ENCODE assay signal across 30 cellular contexts in the genomic region with DNA sequence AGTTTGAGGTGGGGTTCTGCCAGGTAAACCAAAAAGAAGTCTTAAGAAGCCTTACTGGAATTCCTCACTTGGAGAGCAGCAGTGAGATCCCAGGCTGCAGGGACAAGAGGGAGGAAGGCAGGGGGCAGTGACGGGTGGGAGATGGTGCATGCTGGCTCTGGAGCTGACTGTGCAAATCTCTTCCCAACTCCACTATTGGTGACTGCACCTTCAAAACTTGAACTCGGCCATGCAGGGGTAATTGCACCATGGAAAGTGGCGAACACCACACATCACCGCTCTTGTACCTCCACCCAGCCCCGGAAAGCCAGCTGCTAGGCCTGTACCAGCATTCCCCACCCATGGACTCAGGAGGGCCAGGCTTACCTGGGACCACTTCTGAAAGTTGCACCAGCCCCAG. TPM values are rescaled to one million over a fixed set of nuclear protein-coding genes. Genes with fewer than 3 reads are reported as not detected.
DNase-seq lines count a peak whose midpoint lies in the region; ATAC-seq, FAIRE-seq and TF ChIP-seq lines count a peak whose summit lies in the region.
"Had no signal": no experiment of that assay in that cellular context is flagged by ENCODE, and none has a peak within 500 bp of the region (broad histone marks: within the 10 kb centered on the region; RNA-seq: fewer than 3 reads in every experiment).

No MANE protein-coding gene starts in this region.

- no peaks in the 10 kb centered on the region for H3K4me1 Mint-ChIP-seq in MCF 10A (ENCODE audit: insufficient read depth, unreplicated experiment)
- H3K4me1 Mint-ChIP-seq: CD14-positive monocyte; stimulated activated memory B cell treated with anti-CD40 and anti-IgM and Interleukin-4, amounts not matched to agents 10 μg/mL and 1 μg/mL and 100 μg/mL, for 72 hours had no signal

- peaks cover 54% of the 10 kb centered on the region for H3K36me3 Mint-ChIP-seq in MCF 10A (ENCODE audit: insufficient read depth, unreplicated experiment)

- H3K36me3 ChIP-seq in breast epithelium (no peaks in the 10 kb centered on the region), adrenal gland (replicated peaks in 1 of 2) (peaks cover 0 to 16% of the 10 kb centered on the region in 2 donors), gastroesophageal sphincter (peaks cover 0 to 63% of the 10 kb centered on the region in 2 donors), subcutaneous abdominal adipose tissue (ENCODE audit: control insufficient read depth in 5 of 5, insufficient read depth in 5 of 5, low read length in 5 of 5) (peaks cover 0 to 54% (median 20%) of the 10 kb centered on the region in 5 donors)
- peaks cover 26% of the 10 kb centered on the region for H3K36me3 ChIP-seq in effector memory CD4-positive, alpha-beta T cell (ENCODE audit: control insufficient read depth, insufficient read depth, low read length)
- H3K36me3 ChIP-seq: uterus had no signal

- H3K9me3 ChIP-seq in breast epithelium (no peaks in the 10 kb centered on the region), adrenal gland (replicated peaks in 1 of 3) (no peaks in the 10 kb centered on the region), gastroesophageal sphincter (no peaks in the 10 kb centered on the region), subcutaneous abdominal adipose tissue (ENCODE audit: control insufficient read depth in 5 of 5, low read length in 5 of 5) (no peaks in the 10 kb centered on the region)
- no peaks in the 10 kb centered on the region for H3K9me3 ChIP-seq in effector memory CD4-positive, alpha-beta T cell (ENCODE audit: control insufficient read depth, low read length)
- H3K9me3 ChIP-seq: heart left ventricle, uterus had no signal

- H3K4me3 ChIP-seq in breast epithelium (no peak overlapping the region), adrenal gland (no peak overlapping the region), gastroesophageal sphincter (no peak overlapping the region), subcutaneous abdominal adipose tissue (ENCODE audit: low read depth in 1 of 5, low read length in 5 of 5) (no peak overlapping the region)
- no peak overlapping the region for H3K4me3 ChIP-seq in effector memory CD4-positive, alpha-beta T cell (ENCODE audit: insufficient read depth, low read depth, low read length, poor library complexity, severe bottlenecking)
- H3K4me3 ChIP-seq: lung, uterus had no signal

- DNase-seq in breast epithelium (ENCODE audit: low spot score in 2 of 2) (no peak), MCF 10A (ENCODE audit: unreplicated experiment) (no peak), adrenal gland (peak in 1 of 7 donors; percentile 47), RCC 7860 (ENCODE audit: low spot score) (no peak), OCI-M1 (lab: John Stamatoyannopoulos, UW) (no peak)
- DNase-seq in effector memory CD4-positive, alpha-beta T cell: no peak
- DNase-seq: activated CD4-positive, alpha-beta T cell treated with anti-CD3 and anti-CD28 coated beads for 4 hours; activated CD8-positive, alpha-beta T cell treated with anti-CD3 and anti-CD28 coated beads, Interleukin-2, amount 10 ng/mL, durations not matched to agents 7 days and 5 days; activated naive CD4-positive, alpha-beta T cell treated with anti-CD3 and anti-CD28 coated beads, Interleukin-2, amount 50 U/mL, for 16 hours; amygdala; Karpas-422; MV-4-11; naive thymus-derived CD8-positive, alpha-beta T cell; NCI-H1436 treated with DMSO at 0.1 percent for 48 hours; NCI-H2107; NCI-H345; occipital lobe; T1000 had no signal

- no peaks in the 10 kb centered on the region for H3K27me3 ChIP-seq in breast epithelium
- H3K27me3 ChIP-seq in adrenal gland: no peaks in the 10 kb centered on the region
- H3K27me3 ChIP-seq in gastroesophageal sphincter: no peaks in the 10 kb centered on the region
- no peaks in the 10 kb centered on the region for H3K27me3 ChIP-seq in subcutaneous abdominal adipose tissue (ENCODE audit: control insufficient read depth in 5 of 5, insufficient read depth in 4 of 5, low read length in 5 of 5)
- no peaks in the 10 kb centered on the region for H3K27me3 ChIP-seq in effector memory CD4-positive, alpha-beta T cell (replicated peaks; ENCODE audit: control insufficient read depth, insufficient read depth, low read length, poor library complexity, severe bottlenecking)
- H3K27me3 ChIP-seq: heart left ventricle, uterus had no signal

- TF ChIP-seq EP300 in gastroesophageal sphincter (IDR thresholded peaks at IDR 0.05): no peak

- no peak overlapping the region for H3K4me3 Mint-ChIP-seq in MCF 10A (ENCODE audit: unreplicated experiment)
- H3K4me3 Mint-ChIP-seq: activated CD8-positive, alpha-beta T cell treated with anti-CD3 and anti-CD28 coated beads, Interleukin-2, amount 10 ng/mL, durations not matched to agents 7 days and 5 days; CD14-positive monocyte; naive thymus-derived CD8-positive, alpha-beta T cell; stimulated activated memory B cell treated with anti-CD40 and anti-IgM and Interleukin-4, amounts not matched to agents 10 μg/mL and 1 μg/mL and 100 μg/mL, for 72 hours had no signal

- no peaks in the 10 kb centered on the region for H3K4me1 ChIP-seq in breast epithelium
- peaks cover 25 to 28% of the 10 kb centered on the region in 2 donors for H3K4me1 ChIP-seq in adrenal gland (replicated peaks in 1 of 2)
- H3K4me1 ChIP-seq in gastroesophageal sphincter: peaks cover 0 to 26% (median 5%) of the 10 kb centered on the region in 3 donors
- H3K4me1 ChIP-seq in subcutaneous abdominal adipose tissue (ENCODE audit: control insufficient read depth in 5 of 5, insufficient read depth in 5 of 5, low read length in 5 of 5): peaks cover 5 to 34% (median 28%) of the 10 kb centered on the region in 5 donors
- H3K4me1 ChIP-seq in effector memory CD4-positive, alpha-beta T cell (ENCODE audit: control insufficient read depth, insufficient read depth, low read length, poor library complexity, severe bottlenecking): no peaks in the 10 kb centered on the region

- 90 to 95% (median 93%) methylated on average over 4 to 5 of the region's 5 CpGs; no CpG with 5 or more reads in 1 of the 4 donors for WGBS in adrenal gland, 4 donors
- 78% methylated on average over 2 of the region's 5 CpGs; no CpG with 5 or more reads in 1 of the 2 donors for WGBS in gastroesophageal sphincter (ENCODE audit: low coverage in 1 of 2), 2 donors

- TF ChIP-seq CTCF in breast epithelium (IDR thresholded peaks at IDR 0.05) (no peak), MCF 10A (IDR thresholded peaks at IDR 0.05; ENCODE audit: unreplicated experiment) (no peak), adrenal gland (IDR thresholded peaks at IDR 0.05) (no peak), gastroesophageal sphincter (IDR thresholded peaks at IDR 0.05) (no peak)

- no peak for ATAC-seq in gastroesophageal sphincter
- ATAC-seq: activated CD8-positive, alpha-beta T cell treated with anti-CD3 and anti-CD28 coated beads, Interleukin-2, amount 10 ng/mL, durations not matched to agents 7 days and 5 days; HCT116; naive thymus-derived CD8-positive, alpha-beta T cell; stimulated activated memory B cell treated with anti-CD40 and anti-IgM and Interleukin-4, amounts not matched to agents 10 μg/mL and 1 μg/mL and 100 μg/mL, for 72 hours had no signal

- FAIRE-seq in RCC 7860 (lab: Jason Lieb, UNC): no peak
- FAIRE-seq: GM18507, GM19239 had no signal

- no peak overlapping the region for H3K27ac Mint-ChIP-seq in MCF 10A (ENCODE audit: low read depth, unreplicated experiment)
- H3K27ac Mint-ChIP-seq: activated T-helper 2 cell treated with anti-CD3 and anti-CD28 coated beads, Interferon-gamma antibody, Interleukin-2, Interleukin-4, amounts not matched to agents 10 μg/mL and 5 μg/mL and 100 μg/mL, durations not matched to agents 14 hours and 24 hours and 36 hours; stimulated activated memory B cell treated with anti-CD40 and anti-IgM and Interleukin-4, amounts not matched to agents 10 μg/mL and 1 μg/mL and 100 μg/mL, for 72 hours had no signal

- no peaks in the 10 kb centered on the region for H3K9me3 Mint-ChIP-seq in MCF 10A (ENCODE audit: unreplicated experiment)
- H3K9me3 Mint-ChIP-seq: activated T-helper 2 cell treated with anti-CD3 and anti-CD28 coated beads, Interferon-gamma antibody, Interleukin-2, Interleukin-4, amounts not matched to agents 10 μg/mL and 5 μg/mL and 100 μg/mL, durations not matched to agents 14 hours and 24 hours and 36 hours; naive thymus-derived CD8-positive, alpha-beta T cell had no signal

- H3K27ac ChIP-seq in breast epithelium (peak overlapping the region; percentile 69 to 93), adrenal gland (peak overlapping the region in 4 of 5 donors; percentile 80 to 93 (median 92)), gastroesophageal sphincter (peak overlapping the region in 3 of 4 donors; percentile 75 to 82 (median 80)), subcutaneous abdominal adipose tissue (ENCODE audit: low read depth, low read length) (peak overlapping the region; percentile 92)
- no peak overlapping the region for H3K27ac ChIP-seq in effector memory CD4-positive, alpha-beta T cell (ENCODE audit: insufficient read depth, low read length, poor library complexity, severe bottlenecking)
- H3K27ac ChIP-seq: VCaP had no signal

- TF ChIP-seq POLR2A in breast epithelium (IDR thresholded peaks at IDR 0.05): no peak
- TF ChIP-seq POLR2A in adrenal gland (IDR thresholded peaks at IDR 0.05): no peak
- no peak for TF ChIP-seq POLR2A in gastroesophageal sphincter (IDR thresholded peaks at IDR 0.05)

- CTCF ChIA-PET in MCF 10A (lab: Yijun Ruan, JAX): no interaction called here

- BruUV-seq in MCF 10A (replicated peaks; lab: Mats Ljungman, UMichigan): no TSS peak

- intact Hi-C loops in breast epithelium (cut with DNase I; ENCODE audit: low total_unique reads) (no loop called here), MCF 10A (cut with micrococcal nuclease) (no loop called here), adrenal gland (cut with DNase I) (no loop called here)

- POLR2A ChIA-PET in MCF 10A (lab: Yijun Ruan, JAX): no interaction called here

- no peaks in the 10 kb centered on the region for H3K27me3 Mint-ChIP-seq in MCF 10A (ENCODE audit: insufficient read depth, unreplicated experiment)
- H3K27me3 Mint-ChIP-seq: naive thymus-derived CD8-positive, alpha-beta T cell; stimulated activated memory B cell treated with anti-CD40 and anti-IgM and Interleukin-4, amounts not matched to agents 10 μg/mL and 1 μg/mL and 100 μg/mL, for 72 hours had no signal

- H3K9ac ChIP-seq in subcutaneous abdominal adipose tissue (ENCODE audit: low read length in 5 of 5): no peak overlapping the region

RNA-seq across cellular contexts. Expression of gene CDR2, which starts 51.4 kb away (rescaled TPM):
- 10 to 100 TPM; 20.2 to 37.5 (median 26.9) TPM for total RNA-seq in breast epithelium
- total RNA-seq in MCF 10A (2022): 20.0 and 23.9 TPM in 2 replicates
- total RNA-seq in adrenal gland: 10 to 100 TPM; 12.6 to 31.2 (median 17.7) TPM
- polyA plus RNA-seq in adrenal gland: 10 to 100 TPM; 11.9 to 22.6 (median 21.0) TPM
- 10 to 100 TPM; 36.1 to 48.3 (median 41.7) TPM for total RNA-seq in gastroesophageal sphincter
